ENCODE assay signal across 23 cellular contexts in the genomic region with DNA sequence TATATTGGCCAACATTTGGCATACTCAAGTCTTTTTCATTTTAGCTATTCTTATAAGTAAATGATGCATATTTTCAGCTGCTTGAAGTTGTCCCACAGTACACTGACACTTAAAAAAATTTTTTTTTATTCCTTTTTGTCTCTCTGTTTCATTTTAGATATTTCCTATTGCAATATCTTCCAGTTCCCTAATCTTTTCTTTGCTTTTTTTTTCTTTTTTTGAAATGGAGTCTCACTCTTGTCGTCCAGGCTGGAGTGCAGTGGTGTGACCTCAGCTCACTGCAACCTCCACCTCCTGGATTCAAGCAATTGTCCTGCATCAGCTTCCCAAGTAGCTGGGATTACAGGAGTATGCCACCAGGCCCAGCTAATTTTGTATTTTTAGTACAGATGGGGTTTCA.
DNase-seq lines count a peak whose midpoint lies in the region; ATAC-seq and TF ChIP-seq lines count a peak whose summit lies in the region.
"Had no signal": no experiment of that assay in that cellular context is flagged by ENCODE, and none has a peak within 500 bp of the region (broad histone marks: within the 10 kb centered on the region; RNA-seq: fewer than 3 reads in every experiment).

No MANE protein-coding gene starts in this region.

- H3K9me3 ChIP-seq in HCT116 (ENCODE audit: control insufficient read depth in 1 of 2, insufficient read depth in 1 of 2, low read depth in 1 of 2, low read length in 2 of 2) (no peaks in the 10 kb centered on the region), IMR-90 (ENCODE audit: control insufficient read depth, insufficient read depth, low read length) (no peaks in the 10 kb centered on the region), ovary (no peaks in the 10 kb centered on the region)
- H3K9me3 ChIP-seq: BE2C, BLaER1 had no signal

- no peak overlapping the region for H2BK5ac ChIP-seq in IMR-90 (ENCODE audit: low read depth, low read length, poor library complexity, severe bottlenecking)

- H4K20me1 ChIP-seq in HCT116 (ENCODE audit: insufficient read depth) (no peaks in the 10 kb centered on the region), IMR-90 (ENCODE audit: insufficient read depth, low read length) (no peaks in the 10 kb centered on the region)
- H4K20me1 ChIP-seq: BLaER1 had no signal

- H2BK120ac ChIP-seq in IMR-90 (ENCODE audit: low read depth, low read length): no peak overlapping the region

- no peak overlapping the region for H3K23ac ChIP-seq in IMR-90 (ENCODE audit: low read depth, low read length)

- H3K27me3 ChIP-seq in HCT116 (ENCODE audit: insufficient read depth, low read length) (no peaks in the 10 kb centered on the region), IMR-90 (ENCODE audit: control insufficient read depth, insufficient read depth, low read length) (no peaks in the 10 kb centered on the region), ovary (no peaks in the 10 kb centered on the region)
- H3K27me3 ChIP-seq: BE2C, BLaER1 had no signal

- no peak overlapping the region for H2BK15ac ChIP-seq in IMR-90 (ENCODE audit: low read depth, low read length)

- no peaks in the 10 kb centered on the region for H3K27me3 Mint-ChIP-seq in neural crest cell (ENCODE audit: low read depth)
- H3K27me3 Mint-ChIP-seq: CD4-positive, alpha-beta memory T cell; CD4-positive, CD25-positive, alpha-beta regulatory T cell had no signal

- H3K56ac ChIP-seq in IMR-90 (ENCODE audit: extremely low read depth, insufficient read depth, low read length): no peak overlapping the region

- in situ Hi-C loops in IMR-90 (cut with MboI; ENCODE audit: low sequenced_read_pairs): no loop called here
- in situ Hi-C loops in GM13977 (cut with MboI; ENCODE audit: low pct_unique_long_range_greater_than_20kb, low sequenced_read_pairs, unreplicated experiment): no loop called here

- no peak for TF ChIP-seq RAD21 in HCT116 (IDR thresholded peaks at IDR 0.05; ENCODE audit: low read depth)
- TF ChIP-seq RAD21 in IMR-90 (IDR thresholded peaks at IDR 0.05; ENCODE audit: low read length): no peak

- POLR2A ChIA-PET in HCT116 (lab: Charles Lee) (no interaction called here), IMR-90 (lab: Charles Lee; ENCODE audit: unreplicated experiment) (interaction anchor here (0.7 kb wide), 1 partner anchor 539 kb away, joined by 13 read pairs; no protein-coding TSS in a partner anchor)

- H4K91ac ChIP-seq in IMR-90 (ENCODE audit: insufficient read depth, low read depth, low read length): no peak overlapping the region

- intact Hi-C loops in HCT116 (cut with micrococcal nuclease): no loop called here
- intact Hi-C loops in IMR-90 (cut with micrococcal nuclease): no loop called here
- intact Hi-C loops in ovary (cut with DNase I): no loop called here

- no peak for TF ChIP-seq POLR2A in HCT116 (IDR thresholded peaks at IDR 0.05; ENCODE audit: borderline replicate concordance, extremely low read depth, insufficient read depth, insufficient read length)
- TF ChIP-seq POLR2A in IMR-90 (IDR thresholded peaks at IDR 0.05; ENCODE audit: low read depth, low read length): no peak
- no peak for TF ChIP-seq POLR2A in ovary (IDR thresholded peaks at IDR 0.05)

- H3K9me2 ChIP-seq in HCT116 (ENCODE audit: insufficient read depth): no peaks in the 10 kb centered on the region

- TF ChIP-seq CTCF in HCT116 (IDR thresholded peaks at IDR 0.05 in 2 of 3, conservative IDR thresholded peaks at IDR 0.05 in 1 of 3; ENCODE audit: borderline replicate concordance in 1 of 3, insufficient read depth in 1 of 3, low read depth in 2 of 3, low read length in 2 of 3) (no peak), IMR-90 (conservative IDR thresholded peaks at IDR 0.05; ENCODE audit: low read depth, low read length) (no peak), neural crest cell (conservative IDR thresholded peaks at IDR 0.05) (no peak), ovary (IDR thresholded peaks at IDR 0.05) (no peak), GM13977 (IDR thresholded peaks at IDR 0.05; ENCODE audit: extremely low read depth, insufficient read depth, missing control alignments) (no peak)

- H3K18ac ChIP-seq in IMR-90 (ENCODE audit: low read depth, low read length): no peak overlapping the region

- DNase-seq in HCT116 (ENCODE audit: low read depth, low spot score) (no peak), IMR-90 (no peak), neural crest cell (ENCODE audit: low read depth, low spot score) (no peak), ovary (no peak), GM13977 (ENCODE audit: low spot score) (no peak)
- DNase-seq: 8988T; ACHN; BE2C; C1 segment of cervical spinal cord; CD4-positive, alpha-beta memory T cell; CD4-positive, CD25-positive, alpha-beta regulatory T cell; CD8-positive, alpha-beta memory T cell; COR-L47; DMS 273 treated with DMSO at 0.1 percent for 48 hours; DMS153; DMS53; DMS79; DND-41; EL; GDM1 had no signal

- ATAC-seq in HCT116 (no peak), IMR-90 (ENCODE audit: low read depth) (no peak)
- ATAC-seq: GM12878 had no signal

- H3K9ac ChIP-seq in HCT116 (ENCODE audit: low read length): no peak overlapping the region
- no peak overlapping the region for H3K9ac ChIP-seq in IMR-90 (ENCODE audit: low read depth, low read length)
- H3K9ac ChIP-seq: BLaER1 had no signal

- no TSS peak for BruUV-seq in HCT116 (replicated peaks; lab: Mats Ljungman, UMichigan)
- no TSS peak for BruUV-seq in IMR-90 (replicated peaks; lab: Mats Ljungman, UMichigan)

- H3K4me2 ChIP-seq in HCT116 (ENCODE audit: low read length): no peak overlapping the region
- H3K4me2 ChIP-seq in IMR-90 (ENCODE audit: low read depth, low read length): no peak overlapping the region
- H3K4me2 ChIP-seq: BLaER1 had no signal

- H3K4ac ChIP-seq in IMR-90 (ENCODE audit: low read depth, low read length): peak overlapping the region; percentile 9; the same call in 1 of the 2 replicates

- H3K27ac Mint-ChIP-seq in neural crest cell (ENCODE audit: unreplicated experiment): peak overlapping the region; percentile 71
- H3K27ac Mint-ChIP-seq: CD14-positive monocyte; CD4-positive, alpha-beta memory T cell; CD4-positive, CD25-positive, alpha-beta regulatory T cell; CD8-positive, alpha-beta memory T cell had no signal

- H4K5ac ChIP-seq in IMR-90 (ENCODE audit: low read depth, low read length): no peak overlapping the region

- H3K79me2 ChIP-seq in HCT116 (ENCODE audit: insufficient read depth, low read length): peaks cover 13% of the 10 kb centered on the region

- RAD21 ChIA-PET in HCT116 (lab: Charles Lee; ENCODE audit: low non-redundant PET in 1 of 2, low total read pairs in 2 of 2, uncharacterized antibody in 2 of 2, unreplicated experiment in 2 of 2): no interaction called here

- H2AK5ac ChIP-seq in IMR-90 (ENCODE audit: low read depth, low read length): no peak overlapping the region

- no peak overlapping the region for H2AFZ ChIP-seq in HCT116 (ENCODE audit: low read depth, low read length, poor library complexity, severe bottlenecking)
- H2AFZ ChIP-seq in IMR-90 (replicated peaks; ENCODE audit: low read length, poor library complexity): no peak overlapping the region

- H2BK20ac ChIP-seq in IMR-90 (ENCODE audit: low read depth, low read length): no peak overlapping the region; the same call in 1 of the 2 replicates

- no peak overlapping the region for H3K4me3 Mint-ChIP-seq in neural crest cell
- H3K4me3 Mint-ChIP-seq: CD14-positive monocyte; CD4-positive, alpha-beta memory T cell; CD4-positive, CD25-positive, alpha-beta regulatory T cell; CD8-positive, alpha-beta memory T cell had no signal

- H3K4me1 ChIP-seq in HCT116 (ENCODE audit: control insufficient read depth in 1 of 2, insufficient read depth in 2 of 2, low read length in 2 of 2): peaks cover 62 to 64% of the 10 kb centered on the region in 2 experiments
- H3K4me1 ChIP-seq in IMR-90 (ENCODE audit: control insufficient read depth, insufficient read depth, low read length): peaks cover 12% of the 10 kb centered on the region
- H3K4me1 ChIP-seq in ovary (ENCODE audit: insufficient read depth): peaks cover 1% of the 10 kb centered on the region
- H3K4me1 ChIP-seq: BLaER1 had no signal

- H3K36me3 ChIP-seq in HCT116 (ENCODE audit: control insufficient read depth in 1 of 2, insufficient read depth in 2 of 2, low read length in 2 of 2) (no peaks in the 10 kb centered on the region), IMR-90 (ENCODE audit: control insufficient read depth, insufficient read depth, low read length) (no peaks in the 10 kb centered on the region), ovary (no peaks in the 10 kb centered on the region)
- H3K36me3 ChIP-seq: BE2C, BLaER1 had no signal

- H3K9me1 ChIP-seq in IMR-90 (ENCODE audit: insufficient read depth, low read length): peaks cover 9% of the 10 kb centered on the region; the same call in 1 of the 2 replicates

- H2AK9ac ChIP-seq in IMR-90 (replicated peaks; ENCODE audit: low read depth, low read length, poor library complexity): no peak overlapping the region

- H3K4me3 ChIP-seq in HCT116 (replicated peaks in 1 of 2; ENCODE audit: low read depth in 1 of 2, low read length in 2 of 2) (no peak overlapping the region), IMR-90 (ENCODE audit: insufficient read depth, low read depth, low read length) (no peak overlapping the region), ovary (no peak overlapping the region)
- H3K4me3 ChIP-seq: BLaER1, GM12878 had no signal

- peaks cover 0 to 5% of the 10 kb centered on the region in 2 experiments; a peak in 2 of 4 replicates for H3K79me1 ChIP-seq in IMR-90 (ENCODE audit: low read depth in 1 of 2, low read length in 2 of 2)

- CTCF ChIA-PET in HCT116 (lab: Charles Lee) (no interaction called here), IMR-90 (lab: Yijun Ruan, JAX) (interaction anchor here (0.6 kb wide), 1 partner anchor 172 kb away, joined by 5 read pairs; no protein-coding TSS in a partner anchor)

- H3K27ac ChIP-seq in HCT116 (ENCODE audit: low read depth, low read length) (peak overlapping the region; percentile 100), IMR-90 (ENCODE audit: insufficient read depth, low read length) (no peak overlapping the region), ovary (no peak overlapping the region)
- H3K27ac ChIP-seq: BLaER1 had no signal

- dilution Hi-C loops in IMR-90 (cut with HindIII; ENCODE audit: low sequenced_read_pairs, unreplicated experiment): no loop called here

- H4K8ac ChIP-seq in IMR-90 (ENCODE audit: low read depth in 2 of 2, low read length in 2 of 2): no peak overlapping the region

- H3K9me3 Mint-ChIP-seq in neural crest cell: peaks cover 3% of the 10 kb centered on the region
- H3K9me3 Mint-ChIP-seq: CD8-positive, alpha-beta memory T cell had no signal

- peaks cover 28% of the 10 kb centered on the region for H3K4me1 Mint-ChIP-seq in neural crest cell
- H3K4me1 Mint-ChIP-seq: CD14-positive monocyte; CD4-positive, CD25-positive, alpha-beta regulatory T cell; CD8-positive, alpha-beta memory T cell had no signal

- no CpG with 5 or more reads among the region's 1 CpG for WGBS in IMR-90 (ENCODE audit: extremely low coverage in 2 of 2, insufficient read length in 1 of 2), 2 experiments
- 87 to 93% (median 89%) methylated on average over 1 of the region's 1 CpG for WGBS in ovary, 3 donors

- no peaks in the 10 kb centered on the region for H3K36me3 Mint-ChIP-seq in neural crest cell (ENCODE audit: low read depth)
- H3K36me3 Mint-ChIP-seq: CD14-positive monocyte; CD4-positive, alpha-beta memory T cell; CD4-positive, CD25-positive, alpha-beta regulatory T cell; CD8-positive, alpha-beta memory T cell had no signal

- TF ChIP-seq EP300 in ovary (IDR thresholded peaks at IDR 0.05): no peak

- H3K14ac ChIP-seq in IMR-90 (replicated peaks; ENCODE audit: low read depth, low read length): no peak overlapping the region
